Comparison of ENCODE assay signal across 16 cellular contexts in genomic region chr1:29895201-29895600, GRCh38.
A peak's percentile ranks its signal among the peaks of the same experiment; 100 is the strongest.
DNase-seq lines count a peak whose midpoint lies in the region; ATAC-seq and TF ChIP-seq lines count a peak whose summit lies in the region.
"Had no signal": no experiment of that assay in that cellular context is flagged by ENCODE, and none has a peak within 500 bp of the region (broad histone marks: within the 10 kb centered on the region; RNA-seq: fewer than 3 reads in every experiment).

No MANE protein-coding gene starts in this region.

- no peak for ATAC-seq in Right ventricle myocardium superior (ENCODE audit: poor library complexity)
- ATAC-seq: GM12878 had no signal

- no peaks in the 10 kb centered on the region for H3K36me3 ChIP-seq in HEK293 (ENCODE audit: control insufficient read depth in 2 of 2, insufficient read depth in 1 of 2, low read length in 2 of 2)
- H3K36me3 ChIP-seq: HAP-1 had no signal

- H3K9me3 ChIP-seq in HEK293 (ENCODE audit: control insufficient read depth, insufficient read depth, low read depth, low read length) = no peaks in the 10 kb centered on the region
- H3K9me3 ChIP-seq: HAP-1 had no signal

- H3K36me3 Mint-ChIP-seq in nephron progenitor cell (ENCODE audit: low read depth) = no peaks in the 10 kb centered on the region
- H3K36me3 Mint-ChIP-seq: CD4-positive, alpha-beta memory T cell had no signal

- peaks cover 6% of the 10 kb centered on the region for H3K27me3 Mint-ChIP-seq in nephron progenitor cell (ENCODE audit: low read depth, poor library complexity)

- H3K9me3 Mint-ChIP-seq in nephron progenitor cell = no peaks in the 10 kb centered on the region

- H3K4me1 Mint-ChIP-seq in nephron progenitor cell = peaks cover 26% of the 10 kb centered on the region
- H3K4me1 Mint-ChIP-seq: CD4-positive, alpha-beta memory T cell had no signal

- no peaks in the 10 kb centered on the region for H3K4me1 ChIP-seq in HEK293 (ENCODE audit: control insufficient read depth, insufficient read depth, low read length)
- H3K4me1 ChIP-seq: HAP-1 had no signal

- POLR2A ChIA-PET in HEK293 (lab: Yijun Ruan, JAX) = no interaction called here

- TF ChIP-seq CTCF in HEK293 (tag by site-specific recombination; IDR thresholded peaks at IDR 0.05) = no peak
- TF ChIP-seq CTCF in nephron progenitor cell (IDR thresholded peaks at IDR 0.05) = no peak

- H3K27ac Mint-ChIP-seq in nephron progenitor cell = no peak overlapping the region
- H3K27ac Mint-ChIP-seq: CD4-positive, alpha-beta memory T cell had no signal

- no peak overlapping the region for H3K27ac ChIP-seq in HEK293 (ENCODE audit: extremely low read depth, low read depth, low read length)

- H3K4me3 ChIP-seq in HEK293 (ENCODE audit: low read depth, low read length) = no peak overlapping the region
- H3K4me3 ChIP-seq: GM12878, HAP-1 had no signal

- CTCF ChIA-PET in HEK293 (lab: Yijun Ruan, JAX) = no interaction called here

- peak; percentile 28 for DNase-seq in islet precursor cell
- DNase-seq in posterior vena cava (ENCODE audit: low spot score) = peak; percentile 58
- DNase-seq in Right ventricle myocardium superior = no peak
- no peak for DNase-seq in D341Med (ENCODE audit: low spot score)
- DNase-seq in nephron progenitor cell = no peak
- no peak for DNase-seq in kidney glomerular epithelial cell (lab: John Stamatoyannopoulos, UW)
- DNase-seq: C1 segment of cervical spinal cord; Calu3; CD4-positive, alpha-beta memory T cell; COR-L47; DMS79; EL; GDM1 had no signal

- no peak overlapping the region for H3K4me3 Mint-ChIP-seq in nephron progenitor cell
- H3K4me3 Mint-ChIP-seq: CD4-positive, alpha-beta memory T cell had no signal

- intact Hi-C loops in posterior vena cava (cut with DNase I) = no loop called here
- intact Hi-C loops in Right ventricle myocardium superior (cut with DNase I) = no loop called here

TF ChIP-seq in HEK293, 187 proteins besides CTCF, POLR2A, EP300 and RAD21:
- 0 out of 2 replicates have a peak, but pooled peaks have one; percentile 10 for TF ChIP-seq ZNF341 (tag by site-specific recombination; IDR thresholded peaks at IDR 0.05; ENCODE audit: low read depth)
- TF ChIP-seq PRDM2 (tag by site-specific recombination; IDR thresholded peaks at IDR 0.05; ENCODE audit: borderline replicate concordance) = no peak

Comparison
In these comparisons a context has a peak if more than half of its experiments do, and no peak if none do; other contexts are left out.
1. DNase-seq: peak in islet precursor cell (single experiment) and posterior vena cava (single experiment); none in Right ventricle myocardium superior (single experiment), D341Med (single experiment), nephron progenitor cell (single experiment) and kidney glomerular epithelial cell (single experiment).